17 cellular contexts compared by ENCODE assay signal in the genomic region with DNA sequence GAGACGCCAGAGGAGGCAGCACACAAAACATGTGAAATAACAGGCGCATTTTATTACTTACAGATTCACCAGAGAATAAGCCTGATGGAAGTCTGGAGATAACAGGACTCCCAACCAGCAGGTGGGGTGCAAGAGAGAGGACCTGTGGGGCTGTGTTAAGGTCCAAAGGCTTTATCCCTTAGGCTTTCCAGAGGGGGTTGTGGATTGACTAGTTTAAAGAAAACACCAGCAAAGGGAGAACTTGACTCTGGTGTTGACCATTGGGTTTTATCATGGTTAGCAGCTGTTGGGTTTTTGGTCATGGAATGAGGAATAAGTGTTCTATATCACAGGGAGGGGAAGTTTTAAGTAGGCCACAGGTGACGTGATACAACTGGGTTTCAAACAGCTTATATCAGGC. TPM values are rescaled to one million over a fixed set of nuclear protein-coding genes. Genes with fewer than 3 reads are reported as not detected.
DNase-seq lines count a peak whose midpoint lies in the region; ATAC-seq and TF ChIP-seq lines count a peak whose summit lies in the region.
"Had no signal": no experiment of that assay in that cellular context is flagged by ENCODE, and none has a peak within 500 bp of the region (broad histone marks: within the 10 kb centered on the region; RNA-seq: fewer than 3 reads in every experiment).

No MANE protein-coding gene starts in this region.

- intact Hi-C loops in ascending aorta (cut with DNase I) = no loop called here

- H3K36me3 ChIP-seq in RWPE2 (ENCODE audit: low read depth) (no peaks in the 10 kb centered on the region), stomach smooth muscle (ENCODE audit: control insufficient read depth in 2 of 2, insufficient read depth in 2 of 2, low read length in 2 of 2) (no peaks in the 10 kb centered on the region), ascending aorta (no peaks in the 10 kb centered on the region)
- H3K36me3 ChIP-seq: tibial nerve had no signal

- H3K4me1 ChIP-seq in RWPE2 (ENCODE audit: insufficient read depth, poor library complexity, severe bottlenecking) = peaks cover 15% of the 10 kb centered on the region
- peaks cover 27% of the 10 kb centered on the region for H3K4me1 ChIP-seq in stomach smooth muscle (ENCODE audit: control insufficient read depth, insufficient read depth, low read length)
- peaks cover 0 to 11% of the 10 kb centered on the region in 2 donors for H3K4me1 ChIP-seq in ascending aorta

- TF ChIP-seq CTCF in RWPE2 (IDR thresholded peaks at IDR 0.05; ENCODE audit: poor library complexity, severe bottlenecking) = no peak
- TF ChIP-seq CTCF in ascending aorta (IDR thresholded peaks at IDR 0.05) = no peak

- H3K4me3 Mint-ChIP-seq in activated T-cell treated with anti-CD3 and anti-CD28 coated beads, Interleukin-2, amount 50 U/mL, for 72 hours = peak overlapping the region in 1 of 2 donors; percentile 25
- no peak overlapping the region for H3K4me3 Mint-ChIP-seq in activated T-cell treated with anti-CD3 and anti-CD28 coated beads, Interleukin-2, amount 50 U/mL, for 24 hours
- H3K4me3 Mint-ChIP-seq: activated naive CD8-positive, alpha-beta T cell treated with anti-CD3 and anti-CD28 coated beads, Interleukin-2, amount 50 U/mL, for 24 hours; T-helper 17 cell had no signal

- H3K9me3 Mint-ChIP-seq in activated T-cell treated with anti-CD3 and anti-CD28 coated beads, Interleukin-2, amount 50 U/mL, for 72 hours = peaks cover 0 to 1% of the 10 kb centered on the region in 2 donors
- H3K9me3 Mint-ChIP-seq in activated T-cell treated with anti-CD3 and anti-CD28 coated beads, Interleukin-2, amount 50 U/mL, for 24 hours = no peaks in the 10 kb centered on the region
- H3K9me3 Mint-ChIP-seq: activated naive CD8-positive, alpha-beta T cell treated with anti-CD3 and anti-CD28 coated beads, Interleukin-2, amount 50 U/mL, for 24 hours had no signal

- H3K36me3 Mint-ChIP-seq in activated T-cell treated with anti-CD3 and anti-CD28 coated beads, Interleukin-2, amount 50 U/mL, for 72 hours (ENCODE audit: insufficient read depth in 2 of 2) = peaks cover 0 to 3% of the 10 kb centered on the region in 2 donors
- H3K36me3 Mint-ChIP-seq in activated T-cell treated with anti-CD3 and anti-CD28 coated beads, Interleukin-2, amount 50 U/mL, for 24 hours (ENCODE audit: low read depth) = peaks cover 2% of the 10 kb centered on the region

- no peak for DNase-seq in activated T-cell treated with anti-CD3 and anti-CD28 coated beads, Interleukin-2, amount 50 U/mL, for 72 hours
- DNase-seq in activated T-cell treated with anti-CD3 and anti-CD28 coated beads, Interleukin-2, amount 50 U/mL, for 24 hours = no peak
- DNase-seq in RWPE2 (ENCODE audit: low spot score) (no peak), left kidney (ENCODE audit: low read depth, low spot score) (peak; percentile 15), islet precursor cell (no peak), ascending aorta (ENCODE audit: low spot score in 2 of 2) (no peak)
- DNase-seq: activated CD4-positive, alpha-beta T cell treated with anti-CD3 and anti-CD28 coated beads for 4 hours; activated naive CD8-positive, alpha-beta T cell treated with anti-CD3 and anti-CD28 coated beads, Interleukin-2, amount 50 U/mL, for 24 hours; activated T-cell treated with anti-CD3 and anti-CD28 coated beads, Interleukin-2, amount 50 U/mL, for 1 hour; MM.1S; NCI-H2029; T-helper 17 cell had no signal

- H3K9ac ChIP-seq in stomach smooth muscle (ENCODE audit: low read length in 2 of 2) = no peak overlapping the region

- H3K4me3 ChIP-seq in RWPE2 (ENCODE audit: severe bottlenecking) = no peak overlapping the region
- H3K4me3 ChIP-seq in stomach smooth muscle (ENCODE audit: low read length in 2 of 2) = no peak overlapping the region
- H3K4me3 ChIP-seq in ascending aorta = no peak overlapping the region
- H3K4me3 ChIP-seq: tibial nerve had no signal

- no peaks in the 10 kb centered on the region for H3K27me3 ChIP-seq in RWPE2 (ENCODE audit: insufficient read depth, poor library complexity, severe bottlenecking)
- H3K27me3 ChIP-seq in stomach smooth muscle (ENCODE audit: control insufficient read depth in 1 of 2, insufficient read depth in 2 of 2, low read length in 2 of 2) = no peaks in the 10 kb centered on the region
- H3K27me3 ChIP-seq in ascending aorta = no peaks in the 10 kb centered on the region
- H3K27me3 ChIP-seq: tibial nerve had no signal

- no peak for ATAC-seq in activated T-cell treated with anti-CD3 and anti-CD28 coated beads, Interleukin-2, amount 50 U/mL, for 72 hours (replicated peaks in 1 of 2)
- no peak for ATAC-seq in RWPE2 (ENCODE audit: low read depth)
- ATAC-seq in HG02981 (IDR thresholded peaks at IDR 0.05; ENCODE audit: unreplicated experiment) = no peak
- ATAC-seq: activated naive CD8-positive, alpha-beta T cell treated with anti-CD3 and anti-CD28 coated beads, Interleukin-2, amount 50 U/mL, for 24 hours; sciatic nerve; T-helper 17 cell had no signal

- H3K27ac ChIP-seq in RWPE2 (ENCODE audit: poor library complexity, severe bottlenecking) = peak overlapping the region; percentile 82
- peak overlapping the region; percentile 98 for H3K27ac ChIP-seq in stomach smooth muscle (ENCODE audit: low read length)
- H3K27ac ChIP-seq in ascending aorta = no peak overlapping the region

- H3K27me3 Mint-ChIP-seq in activated T-cell treated with anti-CD3 and anti-CD28 coated beads, Interleukin-2, amount 50 U/mL, for 72 hours (ENCODE audit: low read depth) = no peaks in the 10 kb centered on the region
- no peaks in the 10 kb centered on the region for H3K27me3 Mint-ChIP-seq in activated T-cell treated with anti-CD3 and anti-CD28 coated beads, Interleukin-2, amount 50 U/mL, for 24 hours
- H3K27me3 Mint-ChIP-seq: T-helper 17 cell had no signal

- H3K27ac Mint-ChIP-seq in activated T-cell treated with anti-CD3 and anti-CD28 coated beads, Interleukin-2, amount 50 U/mL, for 72 hours = peak overlapping the region; percentile 20
- H3K27ac Mint-ChIP-seq in activated T-cell treated with anti-CD3 and anti-CD28 coated beads, Interleukin-2, amount 50 U/mL, for 24 hours = no peak overlapping the region
- H3K27ac Mint-ChIP-seq: activated naive CD8-positive, alpha-beta T cell treated with anti-CD3 and anti-CD28 coated beads, Interleukin-2, amount 50 U/mL, for 24 hours had no signal

- no peaks in the 10 kb centered on the region for H3K9me3 ChIP-seq in RWPE2 (ENCODE audit: severe bottlenecking)
- H3K9me3 ChIP-seq in stomach smooth muscle (ENCODE audit: control insufficient read depth in 2 of 2, low read length in 2 of 2) = no peaks in the 10 kb centered on the region
- no peaks in the 10 kb centered on the region for H3K9me3 ChIP-seq in ascending aorta
- H3K9me3 ChIP-seq: tibial nerve had no signal

- H3K4me1 Mint-ChIP-seq in activated T-cell treated with anti-CD3 and anti-CD28 coated beads, Interleukin-2, amount 50 U/mL, for 72 hours (ENCODE audit: low read depth) = peaks cover 16% of the 10 kb centered on the region
- peaks cover 30% of the 10 kb centered on the region for H3K4me1 Mint-ChIP-seq in activated T-cell treated with anti-CD3 and anti-CD28 coated beads, Interleukin-2, amount 50 U/mL, for 24 hours (ENCODE audit: low read depth)

RNA-seq across cellular contexts. Expression of a gene that starts 1.6 kb away (rescaled TPM):
- total RNA-seq in activated T-cell treated with anti-CD3 and anti-CD28 coated beads, Interleukin-2, amount 50 U/mL, for 72 hours = under 1 TPM; 0.53 to 0.86 TPM
- total RNA-seq in ascending aorta = not detected

RNA-seq across cellular contexts. Expression of a gene that starts 42.6 kb away (rescaled TPM):
- total RNA-seq in activated T-cell treated with anti-CD3 and anti-CD28 coated beads, Interleukin-2, amount 50 U/mL, for 72 hours = not detected
- total RNA-seq in ascending aorta = not detected
- total RNA-seq: endothelial cell of umbilical vein, T-helper 17 cell had no signal

Comparison
In these comparisons a context has a peak if more than half of its experiments do, and no peak if none do; other contexts are left out.
1. H3K27ac ChIP-seq: peak in RWPE2 (single experiment) and stomach smooth muscle (single experiment); none in ascending aorta (0 of 2).